In genomic region chr4:2932951-2933565, GRCh38 we compare ENCODE assay signal across 8 cellular contexts. TPM values are rescaled to one million over a fixed set of nuclear protein-coding genes. Genes with fewer than 3 reads are reported as not detected.
DNase-seq lines count a peak whose midpoint lies in the region; ATAC-seq and TF ChIP-seq lines count a peak whose summit lies in the region.

No MANE protein-coding gene starts in this region.

- no peaks in the 10 kb centered on the region for H3K27me3 Mint-ChIP-seq in chondrocyte (ENCODE audit: low read depth)
- H3K27me3 Mint-ChIP-seq in natural killer cell treated with Interleukin-12 subunit alpha and Interleukin-12 subunit beta and Interleukin-15 and Interleukin-18, amount 100 ng/mL, for 72 hours: no peaks in the 10 kb centered on the region

- peaks cover 8% of the 10 kb centered on the region for H3K36me3 Mint-ChIP-seq in chondrocyte (ENCODE audit: low read depth)
- no peaks in the 10 kb centered on the region for H3K36me3 Mint-ChIP-seq in natural killer cell treated with Interleukin-12 subunit alpha and Interleukin-12 subunit beta and Interleukin-15 and Interleukin-18, amount 100 ng/mL, for 72 hours

- H4K20me1 ChIP-seq in BLaER1: peaks cover 73% of the 10 kb centered on the region

- H3K27ac ChIP-seq in BLaER1: peak overlapping the region; percentile 81

- DNase-seq in NAMALWA (ENCODE audit: low spot score) (peak; percentile 34), chondrocyte (ENCODE audit: low spot score) (peak; percentile 78), NCI-H2196 (lab: John Stamatoyannopoulos, UW; ENCODE audit: unreplicated experiment) (no peak), NCI-H446 treated with DMSO at 0.1 percent for 48 hours (lab: John Stamatoyannopoulos, UW) (no peak), ecto neural progenitor cell (ENCODE audit: low spot score) (no peak)
- DNase-seq in natural killer cell treated with Interleukin-12 subunit alpha and Interleukin-12 subunit beta and Interleukin-15 and Interleukin-18, amount 100 ng/mL, for 72 hours (ENCODE audit: low spot score): peak; percentile 63

- H3K27ac Mint-ChIP-seq in chondrocyte (ENCODE audit: unreplicated experiment): peak overlapping the region; percentile 83
- H3K27ac Mint-ChIP-seq in natural killer cell treated with Interleukin-12 subunit alpha and Interleukin-12 subunit beta and Interleukin-15 and Interleukin-18, amount 100 ng/mL, for 72 hours: peak overlapping the region; percentile 92 to 96

- H3K27me3 ChIP-seq in BLaER1: no peaks in the 10 kb centered on the region

- ATAC-seq in natural killer cell treated with Interleukin-12 subunit alpha and Interleukin-12 subunit beta and Interleukin-15 and Interleukin-18, amount 100 ng/mL, for 72 hours: no peak
- no peak for ATAC-seq in HG02973 (IDR thresholded peaks at IDR 0.05; ENCODE audit: unreplicated experiment)

- peak overlapping the region; percentile 80 for H3K9ac ChIP-seq in BLaER1

- H3K4me2 ChIP-seq in BLaER1: peak overlapping the region; percentile 96

- H3K4me1 Mint-ChIP-seq in chondrocyte (ENCODE audit: low read depth): peaks cover 39% of the 10 kb centered on the region
- peaks cover 36 to 40% of the 10 kb centered on the region in 2 donors for H3K4me1 Mint-ChIP-seq in natural killer cell treated with Interleukin-12 subunit alpha and Interleukin-12 subunit beta and Interleukin-15 and Interleukin-18, amount 100 ng/mL, for 72 hours (ENCODE audit: low read depth in 2 of 2)

- no peaks in the 10 kb centered on the region for H3K9me3 Mint-ChIP-seq in chondrocyte (ENCODE audit: low read depth)
- no peaks in the 10 kb centered on the region for H3K9me3 Mint-ChIP-seq in natural killer cell treated with Interleukin-12 subunit alpha and Interleukin-12 subunit beta and Interleukin-15 and Interleukin-18, amount 100 ng/mL, for 72 hours

- TF ChIP-seq CTCF in chondrocyte (IDR thresholded peaks at IDR 0.05): no peak

- peaks cover 86% of the 10 kb centered on the region for H3K4me1 ChIP-seq in BLaER1

- peaks cover 39% of the 10 kb centered on the region for H3K36me3 ChIP-seq in BLaER1

- H3K9me3 ChIP-seq in BLaER1: no peaks in the 10 kb centered on the region

- H3K4me3 ChIP-seq in BLaER1: peak overlapping the region; percentile 73

- H3K4me3 Mint-ChIP-seq in chondrocyte (ENCODE audit: unreplicated experiment): peak overlapping the region; percentile 75
- H3K4me3 Mint-ChIP-seq in natural killer cell treated with Interleukin-12 subunit alpha and Interleukin-12 subunit beta and Interleukin-15 and Interleukin-18, amount 100 ng/mL, for 72 hours: peak overlapping the region; percentile 95

RNA-seq across cellular contexts. Expression of gene NOP14, which starts 30.1 kb away (rescaled TPM):
- total RNA-seq in chondrocyte: 22.2 to 23.9 TPM (median 22.7 TPM) in 3 replicates
- 100 to 1,000 TPM in 1 of 2 donors, 10 to 100 TPM in 1; 91.5 to 136 TPM for total RNA-seq in natural killer cell treated with Interleukin-12 subunit alpha and Interleukin-12 subunit beta and Interleukin-15 and Interleukin-18, amount 100 ng/mL, for 72 hours

RNA-seq across cellular contexts. Expression of gene GRK4, which starts 30.3 kb away (rescaled TPM):
- total RNA-seq in chondrocyte: 12.0 to 13.4 TPM (median 12.8 TPM) in 3 replicates
- 10 to 100 TPM in 1 of 2 donors, 1 to 10 TPM in 1; 8.0 to 12.1 TPM for total RNA-seq in natural killer cell treated with Interleukin-12 subunit alpha and Interleukin-12 subunit beta and Interleukin-15 and Interleukin-18, amount 100 ng/mL, for 72 hours

Comparison
In these comparisons a context has a peak if more than half of its experiments do, and no peak if none do; other contexts are left out.
1. DNase-seq: peak in NAMALWA (single experiment), chondrocyte (single experiment) and natural killer cell treated with Interleukin-12 subunit alpha and Interleukin-12 subunit beta and Interleukin-15 and Interleukin-18, amount 100 ng/mL, for 72 hours (single experiment); none in NCI-H2196 (single experiment), NCI-H446 treated with DMSO at 0.1 percent for 48 hours (single experiment) and ecto neural progenitor cell (single experiment).